Comparison of ENCODE assay signal across 1 cellular context in the genomic region with DNA sequence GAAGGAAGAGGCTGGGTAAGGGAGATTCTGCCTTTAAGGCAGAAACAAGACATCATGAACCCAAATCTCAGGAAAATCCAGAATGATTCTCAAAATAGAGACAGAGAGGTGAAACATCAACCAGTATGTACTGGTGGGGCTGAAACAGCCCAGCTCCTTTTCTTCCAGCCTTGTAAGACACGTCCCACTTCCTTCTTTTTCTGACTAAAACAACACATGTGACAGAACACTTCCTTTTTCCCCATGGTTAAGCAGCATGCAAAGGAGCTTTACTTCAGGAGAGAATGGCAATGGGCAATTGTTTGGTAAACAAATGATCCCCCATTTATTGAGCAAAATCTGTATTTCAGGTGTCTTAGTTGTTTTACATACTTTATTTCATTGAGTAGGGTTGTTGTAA.
TF ChIP-seq lines count a peak whose summit lies in the region.

No MANE protein-coding gene starts in this region.

TF ChIP-seq in HepG2, 621 proteins besides CTCF, POLR2A, EP300 and RAD21:
- TF ChIP-seq ZNF230 (CRISPR knock-in tag; IDR thresholded peaks at IDR 0.05) (no peak), MAFF (IDR thresholded peaks at IDR 0.05; ENCODE audit: low read depth, low read length) (no peak), ZNF296 (CRISPR knock-in tag; conservative IDR thresholded peaks at IDR 0.05) (no peak)
- TF ChIP-seq, protein P1, sequence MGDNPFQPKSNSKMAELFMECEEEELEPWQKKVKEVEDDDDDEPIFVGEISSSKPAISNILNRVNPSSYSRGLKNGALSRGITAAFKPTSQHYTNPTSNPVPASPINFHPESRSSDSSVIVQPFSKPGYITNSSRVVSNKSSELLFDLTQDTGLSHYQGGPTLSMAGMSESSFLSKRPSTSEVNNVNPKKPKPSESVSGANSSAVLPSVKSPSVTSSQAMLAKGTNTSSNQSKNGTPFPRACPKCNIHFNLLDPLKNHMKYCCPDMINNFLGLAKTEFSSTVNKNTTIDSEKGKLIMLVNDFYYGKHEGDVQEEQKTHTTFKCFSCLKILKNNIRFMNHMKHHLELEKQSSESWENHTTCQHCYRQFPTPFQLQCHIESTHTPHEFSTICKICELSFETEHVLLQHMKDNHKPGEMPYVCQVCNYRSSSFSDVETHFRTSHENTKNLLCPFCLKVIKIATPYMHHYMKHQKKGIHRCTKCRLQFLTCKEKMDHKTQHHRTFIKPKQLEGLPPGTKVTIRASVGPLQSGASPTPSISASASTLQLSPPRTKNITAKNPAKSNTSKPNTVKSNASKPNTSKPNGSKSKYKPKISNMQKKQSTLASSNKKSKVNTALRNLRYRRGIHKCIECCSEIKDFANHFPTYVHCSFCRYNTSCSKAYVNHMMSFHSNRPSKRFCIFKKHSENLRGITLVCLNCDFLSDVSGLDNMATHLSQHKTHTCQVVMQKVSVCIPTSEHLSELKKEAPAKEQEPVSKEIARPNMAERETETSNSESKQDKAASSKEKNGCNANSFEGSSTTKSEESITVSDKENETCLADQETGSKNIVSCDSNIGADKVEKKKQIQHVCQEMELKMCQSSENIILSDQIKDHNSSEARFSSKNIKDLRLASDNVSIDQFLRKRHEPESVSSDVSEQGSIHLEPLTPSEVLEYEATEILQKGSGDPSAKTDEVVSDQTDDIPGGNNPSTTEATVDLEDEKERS (CRISPR knock-in tag; IDR thresholded peaks at IDR 0.05): no peak
